Comparison of ENCODE assay signal across 8 cellular contexts in the genomic region with DNA sequence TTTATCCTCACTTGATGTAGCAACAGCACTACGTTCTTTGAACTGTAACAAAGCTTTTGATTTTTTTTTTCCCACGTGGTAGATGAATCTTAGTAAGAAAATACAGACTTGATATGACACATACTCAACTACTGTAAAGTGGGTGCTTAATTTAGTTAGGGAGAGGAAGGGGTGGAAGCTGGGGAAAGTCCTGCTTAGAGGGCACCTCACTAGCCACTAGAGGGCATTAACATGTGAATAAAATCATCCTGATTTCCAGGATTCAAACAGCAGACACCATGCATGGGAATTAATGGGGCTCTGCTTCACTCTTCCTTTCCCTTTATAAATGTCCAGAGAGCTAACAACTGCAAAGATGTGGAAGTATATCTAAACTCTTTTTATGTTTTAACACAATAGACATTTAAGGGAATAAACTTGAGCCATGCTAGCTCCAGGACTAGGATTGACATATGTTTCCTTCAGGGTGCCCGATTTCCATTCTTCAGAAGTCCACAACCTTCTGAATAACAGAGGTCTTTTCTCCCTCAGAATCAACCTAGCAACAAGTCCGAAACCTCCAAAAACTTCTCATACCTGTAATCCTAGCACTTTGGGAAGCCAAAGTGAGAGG.
DNase-seq lines count a peak whose midpoint lies in the region; FAIRE-seq and TF ChIP-seq lines count a peak whose summit lies in the region.

No MANE protein-coding gene starts in this region.

- no peak overlapping the region for H3K4me3 ChIP-seq in cardiac muscle cell
- H3K4me3 ChIP-seq in small intestine (ENCODE audit: low read depth in 1 of 2, low read length in 2 of 2): no peak overlapping the region

- peaks cover 57% of the 10 kb centered on the region for H3K36me3 Mint-ChIP-seq in activated T-helper 2 cell treated with anti-CD3 and anti-CD28 coated beads, Interferon-gamma antibody, Interleukin-2, Interleukin-4, amounts not matched to agents 10 μg/mL and 5 μg/mL and 100 μg/mL, durations not matched to agents 14 hours and 24 hours and 36 hours (ENCODE audit: low read depth)

- intact Hi-C loops in activated T-helper 2 cell treated with anti-CD3 and anti-CD28 coated beads, Interferon-gamma antibody, Interleukin-2, Interleukin-4, amounts not matched to agents 10 μg/mL and 5 μg/mL and 100 μg/mL, durations not matched to agents 14 hours and 24 hours and 36 hours (cut with micrococcal nuclease): loop anchor here (2.0 to 10.0 kb wide), 7 partner anchors 39 to 574 kb away; no protein-coding TSS in a partner anchor

- H3K27ac Mint-ChIP-seq in activated T-helper 2 cell treated with anti-CD3 and anti-CD28 coated beads, Interferon-gamma antibody, Interleukin-2, Interleukin-4, amounts not matched to agents 10 μg/mL and 5 μg/mL and 100 μg/mL, durations not matched to agents 14 hours and 24 hours and 36 hours: peak overlapping the region; percentile 84

- peak overlapping the region; percentile 24 for H3K4me3 Mint-ChIP-seq in activated T-helper 2 cell treated with anti-CD3 and anti-CD28 coated beads, Interferon-gamma antibody, Interleukin-2, Interleukin-4, amounts not matched to agents 10 μg/mL and 5 μg/mL and 100 μg/mL, durations not matched to agents 14 hours and 24 hours and 36 hours (ENCODE audit: low read depth)

- no peaks in the 10 kb centered on the region for H3K27me3 Mint-ChIP-seq in activated T-helper 2 cell treated with anti-CD3 and anti-CD28 coated beads, Interferon-gamma antibody, Interleukin-2, Interleukin-4, amounts not matched to agents 10 μg/mL and 5 μg/mL and 100 μg/mL, durations not matched to agents 14 hours and 24 hours and 36 hours (ENCODE audit: low read depth)

- H3K9me3 Mint-ChIP-seq in activated T-helper 2 cell treated with anti-CD3 and anti-CD28 coated beads, Interferon-gamma antibody, Interleukin-2, Interleukin-4, amounts not matched to agents 10 μg/mL and 5 μg/mL and 100 μg/mL, durations not matched to agents 14 hours and 24 hours and 36 hours: no peaks in the 10 kb centered on the region

- TF ChIP-seq CTCF in LNCAP (IDR thresholded peaks at IDR 0.05): peak; percentile 71
- peak; percentile 72 for TF ChIP-seq CTCF in cardiac muscle cell (IDR thresholded peaks at IDR 0.05; ENCODE audit: low read depth, low read length)

- H3K9me3 ChIP-seq in cardiac muscle cell (ENCODE audit: low read depth) (no peaks in the 10 kb centered on the region), small intestine (ENCODE audit: control insufficient read depth, low read depth) (no peaks in the 10 kb centered on the region)

- H3K36me3 ChIP-seq in cardiac muscle cell (no peaks in the 10 kb centered on the region), small intestine (ENCODE audit: control insufficient read depth in 2 of 2, insufficient read depth in 2 of 2, low read length in 2 of 2) (peaks cover 0 to 4% of the 10 kb centered on the region in 2 donors)

- H3K27ac ChIP-seq in cardiac muscle cell (no peak overlapping the region), small intestine (ENCODE audit: low read depth in 1 of 2, low read length in 1 of 2) (peak overlapping the region in 1 of 2 donors; percentile 68)

- FAIRE-seq in small intestine (lab: Jason Lieb, UNC): no peak

- peak; percentile 72 for DNase-seq in NCI-H82 (lab: John Stamatoyannopoulos, UW)
- DNase-seq in NCI-H82 treated with DMSO at 0.1 percent for 48 hours (lab: John Stamatoyannopoulos, UW; ENCODE audit: unreplicated experiment): no peak
- DNase-seq in activated T-helper 2 cell treated with anti-CD3 and anti-CD28 coated beads, Interferon-gamma antibody, Interleukin-2, Interleukin-4, amounts not matched to agents 10 μg/mL and 5 μg/mL and 100 μg/mL, durations not matched to agents 14 hours and 24 hours and 36 hours (ENCODE audit: low spot score): no peak
- DNase-seq in cardiac muscle cell (ENCODE audit: low read depth in 1 of 2, low spot score in 1 of 2): peak; percentile 46 to 66
- peak; percentile 44 for DNase-seq in small intestine
- no peak for DNase-seq in DMS153 (lab: John Stamatoyannopoulos, UW)
- DNase-seq in activated effector memory CD4-positive, alpha-beta T cell treated with anti-CD3 and anti-CD28 coated beads, Interleukin-2, amount 50 U/mL, for 16 hours: no peak

- peaks cover 70% of the 10 kb centered on the region for H3K4me1 Mint-ChIP-seq in activated T-helper 2 cell treated with anti-CD3 and anti-CD28 coated beads, Interferon-gamma antibody, Interleukin-2, Interleukin-4, amounts not matched to agents 10 μg/mL and 5 μg/mL and 100 μg/mL, durations not matched to agents 14 hours and 24 hours and 36 hours (ENCODE audit: low read depth)

- peaks cover 37% of the 10 kb centered on the region for H3K4me1 ChIP-seq in cardiac muscle cell (ENCODE audit: low read depth)
- H3K4me1 ChIP-seq in small intestine (ENCODE audit: control insufficient read depth in 2 of 2, insufficient read depth in 1 of 2, low read depth in 1 of 2, low read length in 1 of 2): peaks cover 0 to 6% of the 10 kb centered on the region in 2 donors

- H3K27me3 ChIP-seq in cardiac muscle cell (no peaks in the 10 kb centered on the region), small intestine (ENCODE audit: control insufficient read depth in 2 of 2, insufficient read depth in 2 of 2, low read length in 2 of 2) (no peaks in the 10 kb centered on the region)

- 47 to 56% (median 48%) methylated on average over 4 of the region's 4 CpGs for WGBS in small intestine, 3 donors

Comparison
In these comparisons a context has a peak if more than half of its experiments do, and no peak if none do; other contexts are left out.
1. DNase-seq: peak in NCI-H82 (single experiment), cardiac muscle cell (2 of 2) and small intestine (single experiment); none in NCI-H82 treated with DMSO at 0.1 percent for 48 hours (single experiment), activated T-helper 2 cell treated with anti-CD3 and anti-CD28 coated beads, Interferon-gamma antibody, Interleukin-2, Interleukin-4, amounts not matched to agents 10 μg/mL and 5 μg/mL and 100 μg/mL, durations not matched to agents 14 hours and 24 hours and 36 hours (single experiment), DMS153 (single experiment) and activated effector memory CD4-positive, alpha-beta T cell treated with anti-CD3 and anti-CD28 coated beads, Interleukin-2, amount 50 U/mL, for 16 hours (single experiment).